Comparison of ENCODE assay signal across 17 cellular contexts in the genomic region with DNA sequence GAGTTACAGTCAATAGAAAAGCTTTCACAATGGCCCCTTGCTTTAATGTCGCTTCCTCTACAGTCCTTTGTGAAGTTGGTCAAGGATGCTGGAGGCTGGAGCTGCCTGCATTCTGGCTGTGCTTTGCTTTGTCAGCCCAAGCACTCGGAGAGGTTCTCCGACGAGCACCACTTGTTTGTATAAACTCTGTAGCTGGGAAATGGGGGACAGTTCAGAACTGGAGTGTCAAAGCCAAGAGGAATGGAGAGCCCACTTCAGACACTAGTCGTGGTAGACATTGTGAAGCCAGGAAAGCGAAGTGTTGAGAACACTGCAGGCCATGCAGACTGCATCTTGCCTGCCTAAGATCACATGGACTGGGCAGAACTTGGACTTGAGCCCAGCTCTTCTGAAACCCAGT.
DNase-seq lines count a peak whose midpoint lies in the region; ATAC-seq and TF ChIP-seq lines count a peak whose summit lies in the region.
"Had no signal": no experiment of that assay in that cellular context is flagged by ENCODE, and none has a peak within 500 bp of the region (broad histone marks: within the 10 kb centered on the region; RNA-seq: fewer than 3 reads in every experiment).

No MANE protein-coding gene starts in this region.

- DNase-seq in DMS79 (lab: John Stamatoyannopoulos, UW) (peak; percentile 51), NCI-H2029 treated with DMSO at 0.1 percent for 48 hours (lab: John Stamatoyannopoulos, UW) (peak; percentile 89), esophagus muscularis mucosa (ENCODE audit: extremely low spot score) (no peak), thyroid gland (peak; percentile 88 to 93), caudate nucleus (lab: John Stamatoyannopoulos, UW) (no peak), putamen (ENCODE audit: low spot score) (no peak)
- DNase-seq: CD8-positive, alpha-beta memory T cell; DND-41; H7; HFFc6; NCI-H1048; NCI-H146; NCI-H2081 treated with DMSO at 0.1 percent for 48 hours; NCI-H2227 treated with DMSO at 0.1 percent for 48 hours; NK-92 treated with Interleukin-12 subunit alpha and Interleukin-12 subunit beta, amount 100 ng/mL, for 24 hours; Right ventricle myocardium superior had no signal

- TF ChIP-seq POLR2A in esophagus muscularis mucosa (IDR thresholded peaks at IDR 0.05; ENCODE audit: low read depth) (no peak), thyroid gland (IDR thresholded peaks at IDR 0.05) (no peak)

- no peaks in the 10 kb centered on the region for H3K9me3 ChIP-seq in esophagus muscularis mucosa
- H3K9me3 ChIP-seq in thyroid gland, result no peaks in the 10 kb centered on the region

- H3K27me3 ChIP-seq in esophagus muscularis mucosa, result no peaks in the 10 kb centered on the region
- no peaks in the 10 kb centered on the region for H3K27me3 ChIP-seq in thyroid gland

- H3K27ac ChIP-seq in esophagus muscularis mucosa (replicated peaks in 1 of 4), result peak overlapping the region; percentile 11 to 35 (median 24)
- H3K27ac ChIP-seq in thyroid gland, result peak overlapping the region in 1 of 3 donors; percentile 49
- no peak overlapping the region for H3K27ac ChIP-seq in caudate nucleus (ENCODE audit: low read depth, low read length)

- TF ChIP-seq EP300 in esophagus muscularis mucosa (IDR thresholded peaks at IDR 0.05), result no peak

- H3K4me1 ChIP-seq in esophagus muscularis mucosa, result peaks cover 13 to 44% (median 36%) of the 10 kb centered on the region in 4 donors
- H3K4me1 ChIP-seq in thyroid gland, result peaks cover 27 to 48% of the 10 kb centered on the region in 2 donors

- intact Hi-C loops in esophagus muscularis mucosa (cut with DNase I) (no loop called here), thyroid gland (cut with DNase I) (no loop called here)

- H3K4me3 ChIP-seq in esophagus muscularis mucosa (no peak overlapping the region), thyroid gland (replicated peaks in 1 of 3) (no peak overlapping the region)

- H3K36me3 ChIP-seq in esophagus muscularis mucosa (no peaks in the 10 kb centered on the region), thyroid gland (no peaks in the 10 kb centered on the region)

- no peak for ATAC-seq in HG03097 (IDR thresholded peaks at IDR 0.05; ENCODE audit: low FRiP score, unreplicated experiment)

- TF ChIP-seq CTCF in esophagus muscularis mucosa (IDR thresholded peaks at IDR 0.05), result no peak
- TF ChIP-seq CTCF in thyroid gland (IDR thresholded peaks at IDR 0.05), result no peak

- 89% methylated on average over 6 of the region's 6 CpGs for WGBS in esophagus muscularis mucosa
- WGBS in thyroid gland, 2 donors, result 33 to 50% methylated on average over 6 of the region's 6 CpGs

Comparison
In these comparisons a context has a peak if more than half of its experiments do, and no peak if none do; other contexts are left out.
1. DNase-seq: peak in DMS79 (single experiment), NCI-H2029 treated with DMSO at 0.1 percent for 48 hours (single experiment) and thyroid gland (2 of 2); none in esophagus muscularis mucosa (single experiment), caudate nucleus (0 of 61) and putamen (single experiment).